1 cellular context compared by ENCODE assay signal in genomic region chr6:149097794-149098193, GRCh38.
TF ChIP-seq lines count a peak whose summit lies in the region.

No MANE protein-coding gene starts in this region.

TF ChIP-seq in HepG2, 621 proteins besides CTCF, POLR2A, EP300 and RAD21 (continued from another document):
- TF ChIP-seq, protein P1, sequence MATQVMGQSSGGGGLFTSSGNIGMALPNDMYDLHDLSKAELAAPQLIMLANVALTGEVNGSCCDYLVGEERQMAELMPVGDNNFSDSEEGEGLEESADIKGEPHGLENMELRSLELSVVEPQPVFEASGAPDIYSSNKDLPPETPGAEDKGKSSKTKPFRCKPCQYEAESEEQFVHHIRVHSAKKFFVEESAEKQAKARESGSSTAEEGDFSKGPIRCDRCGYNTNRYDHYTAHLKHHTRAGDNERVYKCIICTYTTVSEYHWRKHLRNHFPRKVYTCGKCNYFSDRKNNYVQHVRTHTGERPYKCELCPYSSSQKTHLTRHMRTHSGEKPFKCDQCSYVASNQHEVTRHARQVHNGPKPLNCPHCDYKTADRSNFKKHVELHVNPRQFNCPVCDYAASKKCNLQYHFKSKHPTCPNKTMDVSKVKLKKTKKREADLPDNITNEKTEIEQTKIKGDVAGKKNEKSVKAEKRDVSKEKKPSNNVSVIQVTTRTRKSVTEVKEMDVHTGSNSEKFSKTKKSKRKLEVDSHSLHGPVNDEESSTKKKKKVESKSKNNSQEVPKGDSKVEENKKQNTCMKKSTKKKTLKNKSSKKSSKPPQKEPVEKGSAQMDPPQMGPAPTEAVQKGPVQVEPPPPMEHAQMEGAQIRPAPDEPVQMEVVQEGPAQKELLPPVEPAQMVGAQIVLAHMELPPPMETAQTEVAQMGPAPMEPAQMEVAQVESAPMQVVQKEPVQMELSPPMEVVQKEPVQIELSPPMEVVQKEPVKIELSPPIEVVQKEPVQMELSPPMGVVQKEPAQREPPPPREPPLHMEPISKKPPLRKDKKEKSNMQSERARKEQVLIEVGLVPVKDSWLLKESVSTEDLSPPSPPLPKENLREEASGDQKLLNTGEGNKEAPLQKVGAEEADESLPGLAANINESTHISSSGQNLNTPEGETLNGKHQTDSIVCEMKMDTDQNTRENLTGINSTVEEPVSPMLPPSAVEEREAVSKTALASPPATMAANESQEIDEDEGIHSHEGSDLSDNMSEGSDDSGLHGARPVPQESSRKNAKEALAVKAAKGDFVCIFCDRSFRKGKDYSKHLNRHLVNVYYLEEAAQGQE (IDR thresholded peaks at IDR 0.05; ENCODE audit: borderline replicate concordance in 1 of 2, low read depth in 1 of 2, low read length in 2 of 2), result no peak
- TF ChIP-seq RNF2 (conservative IDR thresholded peaks at IDR 0.05; ENCODE audit: low read depth) (no peak), EZH2 (conservative IDR thresholded peaks at IDR 0.05; ENCODE audit: low read depth, low read length) (no peak), PHF21A (CRISPR knock-in tag; IDR thresholded peaks at IDR 0.05) (no peak), ZNF564 (CRISPR knock-in tag; IDR thresholded peaks at IDR 0.05) (no peak), ZNF317 (CRISPR knock-in tag; IDR thresholded peaks at IDR 0.05) (no peak), NFYB (CRISPR knock-in tag; IDR thresholded peaks at IDR 0.05) (no peak), CREB1 (IDR thresholded peaks at IDR 0.05) (0 out of 2 replicates have a peak, but pooled peaks have one; percentile 8), CREB1 (CRISPR knock-in tag; IDR thresholded peaks at IDR 0.05) (no peak), ZHX1 (CRISPR knock-in tag; IDR thresholded peaks at IDR 0.05; ENCODE audit: low read depth) (no peak)
TF ChIP-seq in HepG2: peak in this region for 2.
